Comparison of ENCODE assay signal across 9 cellular contexts in genomic region chr19:45577111-45577905, GRCh38. TPM values are rescaled to one million over a fixed set of nuclear protein-coding genes. Genes with fewer than 3 reads are reported as not detected.
A peak's percentile ranks its signal among the peaks of the same experiment; 100 is the strongest.
DNase-seq lines count a peak whose midpoint lies in the region; ATAC-seq and TF ChIP-seq lines count a peak whose summit lies in the region.
"Had no signal": no experiment of that assay in that cellular context is flagged by ENCODE, and none has a peak within 500 bp of the region (broad histone marks: within the 10 kb centered on the region; RNA-seq: fewer than 3 reads in every experiment).

No MANE protein-coding gene starts in this region.

- H3K27ac Mint-ChIP-seq in endodermal cell: peak overlapping the region; percentile 71

- no peaks in the 10 kb centered on the region for H3F3A ChIP-seq in Loucy (ENCODE audit: low read depth)

- POLR2A ChIA-PET in AG04450 (lab: Yijun Ruan, JAX): interaction anchor here (0.5 to 1.8 kb wide), 4 partner anchors 25 to 69 kb away, joined by 3 to 6 read pairs (median 4); no protein-coding TSS in a partner anchor

- H3K9me3 Mint-ChIP-seq in endodermal cell: no peaks in the 10 kb centered on the region

- peaks cover 34% of the 10 kb centered on the region; the same call in 1 of the 2 replicates for H3K79me2 ChIP-seq in Loucy (ENCODE audit: insufficient read depth, low read length)

- H3K9me2 ChIP-seq in Loucy (replicated peaks; ENCODE audit: low read depth, low read length): no peaks in the 10 kb centered on the region

- H3K4me3 Mint-ChIP-seq in endodermal cell: peak overlapping the region; percentile 5

- peaks cover 21% of the 10 kb centered on the region for H3K4me1 Mint-ChIP-seq in endodermal cell

- no peak overlapping the region for H3K4me2 ChIP-seq in Loucy (ENCODE audit: low read depth, low read length, poor library complexity, severe bottlenecking)

- peaks cover 3% of the 10 kb centered on the region for H4K20me1 ChIP-seq in Loucy (ENCODE audit: insufficient read depth, low read length, poor library complexity, severe bottlenecking)

- H3K36me3 Mint-ChIP-seq in endodermal cell (ENCODE audit: low read depth): peaks cover 11% of the 10 kb centered on the region

- H3K27me3 ChIP-seq in AG04450 (ENCODE audit: control insufficient read depth, insufficient read depth, low read length) (no peaks in the 10 kb centered on the region), Loucy (ENCODE audit: insufficient read depth, low read length, poor library complexity, severe bottlenecking) (no peaks in the 10 kb centered on the region), endodermal cell (ENCODE audit: control insufficient read depth, insufficient read depth, low read length, poor library complexity, severe bottlenecking) (no peaks in the 10 kb centered on the region)

- H3K4me3 ChIP-seq in AG04450 (ENCODE audit: low read depth, low read length): no peak overlapping the region; the same call in 1 of the 2 replicates
- H3K4me3 ChIP-seq in Loucy (ENCODE audit: low read length, poor library complexity, severe bottlenecking): no peak overlapping the region
- H3K4me3 ChIP-seq in endodermal cell (ENCODE audit: low read length): no peak overlapping the region

- ATAC-seq in GM21515 (IDR thresholded peaks at IDR 0.05; ENCODE audit: unreplicated experiment): no peak

- peak overlapping the region; percentile 95 for H3K27ac ChIP-seq in AG04450 (ENCODE audit: low read depth, low read length)
- H3K27ac ChIP-seq in endodermal cell (ENCODE audit: low read depth, low read length): no peak overlapping the region

- H3K36me3 ChIP-seq in Loucy (ENCODE audit: insufficient read depth, low read length): no peaks in the 10 kb centered on the region
- H3K36me3 ChIP-seq in endodermal cell (ENCODE audit: control insufficient read depth, insufficient read depth, low read length): no peaks in the 10 kb centered on the region

- no peaks in the 10 kb centered on the region for H3K27me3 Mint-ChIP-seq in endodermal cell (ENCODE audit: insufficient read depth)

- H2AFZ ChIP-seq in Loucy (ENCODE audit: low read length): no peak overlapping the region

- no peaks in the 10 kb centered on the region for H3K9me3 ChIP-seq in AG04450 (ENCODE audit: control insufficient read depth, insufficient read depth, low read length)
- H3K9me3 ChIP-seq in Loucy (ENCODE audit: insufficient read depth, low read depth, low read length): no peaks in the 10 kb centered on the region
- no peaks in the 10 kb centered on the region for H3K9me3 ChIP-seq in endodermal cell (ENCODE audit: control insufficient read depth, low read length)

- DNase-seq in AG04450 (ENCODE audit: low read depth, low spot score): peak; percentile 80
- DNase-seq in endodermal cell: peak; percentile 69
- peak; percentile 79 for DNase-seq in mucosa of gallbladder (ENCODE audit: low spot score)
- DNase-seq in NCI-H1092 (lab: John Stamatoyannopoulos, UW): no peak
- DNase-seq in foreskin melanocyte: no peak
- DNase-seq in hypothalamus (lab: John Stamatoyannopoulos, UW): no peak

- TF ChIP-seq CTCF in AG04450 (IDR thresholded peaks at IDR 0.05; ENCODE audit: low read depth, low read length) (no peak), Loucy (conservative IDR thresholded peaks at IDR 0.05; ENCODE audit: low read length) (no peak), endodermal cell (conservative IDR thresholded peaks at IDR 0.05) (no peak)

- CTCF ChIA-PET in AG04450 (lab: Charles Lee): interaction anchor here (1.4 kb wide), 1 partner anchor 19 kb away, joined by 4 read pairs; no protein-coding TSS in a partner anchor

- 70% methylated on average over 7 to 11 of the region's 11 CpGs for WGBS in endodermal cell (ENCODE audit: insufficient coverage in 1 of 2, insufficient read length in 1 of 2), 2 experiments

- H3K4me1 ChIP-seq in Loucy (ENCODE audit: insufficient read depth, low read length, poor library complexity, severe bottlenecking) (no peaks in the 10 kb centered on the region), endodermal cell (ENCODE audit: control insufficient read depth, insufficient read depth, low read length) (peaks cover 4% of the 10 kb centered on the region)

- peak overlapping the region; percentile 27 for H3K9ac ChIP-seq in Loucy (ENCODE audit: low read depth, low read length, poor library complexity, severe bottlenecking)
- H3K9ac ChIP-seq in endodermal cell (ENCODE audit: extremely low read depth, low read length, poor library complexity, severe bottlenecking): no peak overlapping the region

RNA-seq across cellular contexts. Expression of gene OPA3, which starts 7.3 kb away (rescaled TPM):
- polyA plus RNA-seq in AG04450 (2011; rRNA removed): 12.2 and 13.3 TPM in 2 replicates
- polyA minus RNA-seq in AG04450 (2011; rRNA and poly(A)+ RNA removed): 8.7 and 14.2 TPM in 2 replicates
- total RNA-seq in endodermal cell: 10 to 100 TPM; 12.9 to 15.4 TPM
- 9.3 TPM for polyA plus RNA-seq in endodermal cell (2013, experiment 1 of 2)
- 10.7 TPM for polyA plus RNA-seq in endodermal cell (2013, experiment 2 of 2)
- total RNA-seq in mucosa of gallbladder: 11.5 TPM

RNA-seq across cellular contexts. Expression of gene GPR4, which starts 24.7 kb away (rescaled TPM):
- polyA plus RNA-seq in AG04450 (2011; rRNA removed): not detected in 2 replicates
- not detected in 2 replicates for polyA minus RNA-seq in AG04450 (2011; rRNA and poly(A)+ RNA removed)
- total RNA-seq in endodermal cell: not detected
- 0.32 TPM for polyA plus RNA-seq in endodermal cell (2013, experiment 1 of 2)
- polyA plus RNA-seq in endodermal cell (2013, experiment 2 of 2): not detected
- total RNA-seq in mucosa of gallbladder: 2.2 TPM
- total RNA-seq: T-helper 2 cell treated with Interferon-gamma antibody and Interleukin-4, amounts not matched to agents 100 ng/mL and 5 ng/mL, for 36 hours had no signal

Comparison
In these comparisons a context has a peak if more than half of its experiments do, and no peak if none do; other contexts are left out.
1. DNase-seq: peak in AG04450 (single experiment), endodermal cell (single experiment) and mucosa of gallbladder (single experiment); none in NCI-H1092 (single experiment), foreskin melanocyte (single experiment) and hypothalamus (0 of 51).